ENCODE assay signal across 8 cellular contexts in the genomic region with DNA sequence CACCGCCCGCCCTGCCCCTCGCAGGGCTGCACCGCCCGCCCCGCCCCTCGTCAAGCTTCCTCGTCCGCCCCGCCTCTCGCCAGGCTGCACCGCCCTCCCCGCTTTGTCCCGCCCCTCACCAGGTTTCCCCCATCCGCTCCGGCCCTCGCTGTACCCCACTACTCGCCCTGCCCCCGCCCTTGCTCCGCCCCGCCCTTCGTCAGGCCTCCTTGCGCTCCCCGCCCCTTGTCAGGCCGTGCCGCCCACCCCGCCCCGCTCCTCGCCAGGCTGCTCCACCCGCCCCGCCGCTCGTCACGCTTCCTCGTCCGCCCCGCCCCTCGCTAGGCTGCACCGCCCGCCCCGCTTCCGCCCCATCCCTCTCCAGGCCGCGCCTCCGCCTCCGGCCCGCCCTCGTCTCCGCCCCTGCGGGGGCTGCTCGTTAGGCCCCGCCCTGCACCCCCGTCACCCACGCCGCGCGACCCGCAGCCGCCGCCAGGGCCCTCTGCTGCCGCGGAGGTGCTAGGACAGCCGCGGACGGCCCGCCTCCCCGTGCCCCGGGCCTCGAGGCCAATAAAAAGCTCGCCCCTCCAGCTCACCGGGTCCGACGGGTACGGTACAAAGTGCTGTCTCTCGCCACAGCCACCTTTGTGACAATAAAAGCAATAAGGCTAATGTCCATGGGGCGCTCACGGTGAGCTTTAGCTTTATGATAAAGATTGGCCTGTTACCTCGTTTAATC. TPM values are rescaled to one million over a fixed set of nuclear protein-coding genes. Genes with fewer than 3 reads are reported as not detected.
DNase-seq lines count a peak whose midpoint lies in the region; ATAC-seq, FAIRE-seq and TF ChIP-seq lines count a peak whose summit lies in the region.

No MANE protein-coding gene starts in this region.

- H3K4me1 ChIP-seq in astrocyte (ENCODE audit: insufficient read depth, low read length): peaks cover 14% of the 10 kb centered on the region
- no peaks in the 10 kb centered on the region for H3K4me1 ChIP-seq in aorta (ENCODE audit: control insufficient read depth in 1 of 2, insufficient read depth in 2 of 2, low read length in 2 of 2)

- 1 to 2% methylated on average over 46 to 78 of the region's 78 CpGs for WGBS in aorta, 2 donors

- peak overlapping the region; percentile 57 for H3K9ac ChIP-seq in astrocyte (ENCODE audit: low read length)

- peak overlapping the region; percentile 88 for H3K27ac Mint-ChIP-seq in T-helper 2 cell treated with Interferon-gamma antibody and Interleukin-4, amounts not matched to agents 5 μg/mL and 100 μg/mL, for 36 hours
- H3K27ac Mint-ChIP-seq in astrocyte (ENCODE audit: unreplicated experiment): no peak overlapping the region

- H3K79me2 ChIP-seq in astrocyte (ENCODE audit: insufficient read depth, low read length): peaks cover 11% of the 10 kb centered on the region

- no peaks in the 10 kb centered on the region for H3K9me3 Mint-ChIP-seq in T-helper 2 cell treated with Interferon-gamma antibody and Interleukin-4, amounts not matched to agents 5 μg/mL and 100 μg/mL, for 36 hours
- H3K9me3 Mint-ChIP-seq in astrocyte (ENCODE audit: unreplicated experiment): no peaks in the 10 kb centered on the region

- H2AFZ ChIP-seq in astrocyte (ENCODE audit: low read depth, low read length): peak overlapping the region; percentile 91

- no peak for FAIRE-seq in astrocyte (lab: Jason Lieb, UNC)

- H3K4me3 ChIP-seq in astrocyte (ENCODE audit: insufficient read depth, low read depth, low read length): peak overlapping the region; percentile 61
- no peak overlapping the region for H3K4me3 ChIP-seq in aorta (ENCODE audit: low read length in 2 of 2)

- H3K36me3 ChIP-seq in astrocyte (ENCODE audit: insufficient read depth, low read length) (peaks cover 6% of the 10 kb centered on the region), aorta (ENCODE audit: control insufficient read depth in 1 of 2, insufficient read depth in 2 of 2, low read length in 1 of 2) (no peaks in the 10 kb centered on the region)

- DNase-seq in NCI-H1930 (lab: John Stamatoyannopoulos, UW) (peak; percentile 85 to 91), astrocyte (ENCODE audit: low read depth) (peak; percentile 83), hepatic stellate cell (ENCODE audit: low spot score) (peak; percentile 95), renal cortical epithelial cell (ENCODE audit: low read depth) (peak; percentile 72), aorta (peak; percentile 99 to 100)
- DNase-seq in T-helper 2 cell treated with Interferon-gamma antibody and Interleukin-4, amounts not matched to agents 5 μg/mL and 100 μg/mL, for 36 hours (ENCODE audit: low spot score): peak; percentile 96

- peak overlapping the region; percentile 86 for H3K4me2 ChIP-seq in astrocyte (ENCODE audit: low read length)

- intact Hi-C loops in aorta (cut with DNase I): loop anchor here (5.0 to 10.0 kb wide), 3 partner anchors 211 to 254 kb away; partner anchors contain the start of genes CNPPD1 (in 2 of the 2), RETREG2 (in 2 of the 2) and SLC23A3 (in 1 of the 2)

- peaks cover 24% of the 10 kb centered on the region for H3K36me3 Mint-ChIP-seq in T-helper 2 cell treated with Interferon-gamma antibody and Interleukin-4, amounts not matched to agents 5 μg/mL and 100 μg/mL, for 36 hours (ENCODE audit: low read depth)
- H3K36me3 Mint-ChIP-seq in astrocyte (ENCODE audit: low read depth, unreplicated experiment): peaks cover 17% of the 10 kb centered on the region

- peaks cover 9% of the 10 kb centered on the region for H3K4me1 Mint-ChIP-seq in T-helper 2 cell treated with Interferon-gamma antibody and Interleukin-4, amounts not matched to agents 5 μg/mL and 100 μg/mL, for 36 hours (ENCODE audit: low read depth)
- H3K4me1 Mint-ChIP-seq in astrocyte (ENCODE audit: low read depth, unreplicated experiment): no peaks in the 10 kb centered on the region

- H4K20me1 ChIP-seq in astrocyte (ENCODE audit: insufficient read depth, low read length): peaks cover 16% of the 10 kb centered on the region

- peak overlapping the region; percentile 73 for H3K4me3 Mint-ChIP-seq in T-helper 2 cell treated with Interferon-gamma antibody and Interleukin-4, amounts not matched to agents 5 μg/mL and 100 μg/mL, for 36 hours
- H3K4me3 Mint-ChIP-seq in astrocyte (ENCODE audit: unreplicated experiment): peak overlapping the region; percentile 25

- TF ChIP-seq CTCF in astrocyte (IDR thresholded peaks at IDR 0.05; ENCODE audit: insufficient read depth, low read depth, low read length): peak; percentile 14

- peak; percentile 79 for ATAC-seq in GM18505 (IDR thresholded peaks at IDR 0.05; ENCODE audit: unreplicated experiment)
- peak; percentile 79 for ATAC-seq in HG02973 (IDR thresholded peaks at IDR 0.05; ENCODE audit: unreplicated experiment)
- peak; percentile 94 for ATAC-seq in aorta (ENCODE audit: low FRiP score)

- H3K27me3 Mint-ChIP-seq in T-helper 2 cell treated with Interferon-gamma antibody and Interleukin-4, amounts not matched to agents 5 μg/mL and 100 μg/mL, for 36 hours (ENCODE audit: low read depth): peaks cover 13% of the 10 kb centered on the region
- peaks cover under 1% of the 10 kb centered on the region for H3K27me3 Mint-ChIP-seq in astrocyte (ENCODE audit: low read depth, unreplicated experiment)

- H3K27me3 ChIP-seq in astrocyte (ENCODE audit: insufficient read depth, low read length) (no peaks in the 10 kb centered on the region), aorta (ENCODE audit: control insufficient read depth in 1 of 2, insufficient read depth in 2 of 2, low read length in 1 of 2) (no peaks in the 10 kb centered on the region)

- H3K9me3 ChIP-seq in astrocyte (ENCODE audit: insufficient read depth, low read depth, low read length) (no peaks in the 10 kb centered on the region), aorta (ENCODE audit: control insufficient read depth, low read length) (no peaks in the 10 kb centered on the region)

- TF ChIP-seq POLR2A in GM18505 (IDR thresholded peaks at IDR 0.05; ENCODE audit: borderline replicate concordance, extremely low read depth, insufficient read depth, insufficient read length): no peak

- H3K27ac ChIP-seq in astrocyte (ENCODE audit: low read depth, low read length) (no peak overlapping the region), aorta (ENCODE audit: low read depth in 1 of 2, low read length in 2 of 2) (peak overlapping the region in 1 of 2 donors; percentile 7)

RNA-seq across cellular contexts. Expression of gene DNPEP, which starts 0.6 kb away (rescaled TPM):
- total RNA-seq in astrocyte (44.8 and 53.9 TPM in 2 replicates), renal cortical epithelial cell (53.1 and 61.0 TPM in 2 replicates), aorta (10 to 100 TPM; 40.8 to 60.2 TPM)
- 100 to 1,000 TPM in 1 of 2 donors, 10 to 100 TPM in 1; 64.7 to 127 TPM for polyA plus RNA-seq in aorta

RNA-seq across cellular contexts. Expression of gene DES, which starts 29.9 kb away (rescaled TPM):
- total RNA-seq in astrocyte: 5.2 and 5.4 TPM in 2 replicates
- total RNA-seq in renal cortical epithelial cell: 0.30 and 0.69 TPM in 2 replicates
- 100 to 1,000 TPM; 282 to 314 TPM for total RNA-seq in aorta
- 100 to 1,000 TPM in 1 of 2 donors, 10 to 100 TPM in 1; 22.5 to 145 TPM for polyA plus RNA-seq in aorta

RNA-seq across cellular contexts. Expression of gene SPEG, which starts 46.4 kb away (rescaled TPM):
- total RNA-seq in astrocyte: 71.2 and 76.1 TPM in 2 replicates
- 2.3 and 10.8 TPM in 2 replicates for total RNA-seq in renal cortical epithelial cell
- total RNA-seq in aorta: 100 to 1,000 TPM; 261 to 453 TPM
- 1,000 to 10,000 TPM in 1 of 2 donors, 10 to 100 TPM in 1; 81.6 to 1,108 TPM for polyA plus RNA-seq in aorta

RNA-seq across cellular contexts. Expression of gene RESP18, which starts 55.7 kb away (rescaled TPM):
- total RNA-seq in astrocyte (not detected in 2 replicates), renal cortical epithelial cell (not detected in 2 replicates), aorta (not detected)
- polyA plus RNA-seq in aorta: not detected

Comparison
In these comparisons a context has a peak if more than half of its experiments do, and no peak if none do; other contexts are left out.
1. RNA of gene DES, which starts 29.9 kb away (total RNA-seq): 282 to 314 TPM in aorta; 5.2 to 5.4 TPM in astrocyte and 0.30 to 0.69 TPM in renal cortical epithelial cell; every median in the first group is over 10 times any median in the second.
2. Peak in every context shown above with its lines, with median percentiles within 50 percentile points of each other: ATAC-seq and DNase-seq.